In genomic region chr16:31354394-31355291, GRCh38 we compare ENCODE assay signal across 8 cellular contexts. TPM values are rescaled to one million over a fixed set of nuclear protein-coding genes. Genes with fewer than 3 reads are reported as not detected.
A peak's percentile ranks its signal among the peaks of the same experiment; 100 is the strongest.
DNase-seq lines count a peak whose midpoint lies in the region; ATAC-seq and TF ChIP-seq lines count a peak whose summit lies in the region.

TSS of gene ITGAX (plus strand) at chr16:31355176. CDS start at chr16:31355255, 79 bp downstream.

- H3K4me1 Mint-ChIP-seq in CD14-positive monocyte (peaks cover 82% of the 10 kb centered on the region), osteocyte (ENCODE audit: unreplicated experiment) (no peaks in the 10 kb centered on the region)
- H3K4me1 Mint-ChIP-seq in activated CD4-positive, alpha-beta memory T cell treated with anti-CD3 and anti-CD28 coated beads for 36 hours (ENCODE audit: low read depth): peaks cover 42% of the 10 kb centered on the region

- H3K36me3 Mint-ChIP-seq in CD14-positive monocyte (peaks cover 36 to 56% of the 10 kb centered on the region in 2 donors), osteocyte (ENCODE audit: unreplicated experiment) (no peaks in the 10 kb centered on the region)
- H3K36me3 Mint-ChIP-seq in activated CD4-positive, alpha-beta memory T cell treated with anti-CD3 and anti-CD28 coated beads for 36 hours: peaks cover 2% of the 10 kb centered on the region

- TF ChIP-seq CTCF in CD14-positive monocyte (IDR thresholded peaks at IDR 0.05): no peak
- TF ChIP-seq CTCF in fibroblast of villous mesenchyme (IDR thresholded peaks at IDR 0.05; ENCODE audit: insufficient read depth, low read depth, low read length): no peak
- TF ChIP-seq CTCF in retinal pigment epithelial cell (conservative IDR thresholded peaks at IDR 0.05; ENCODE audit: low read depth, low read length): no peak
- no peak for TF ChIP-seq CTCF in osteocyte (IDR thresholded peaks at IDR 0.05)

- H3K4me3 ChIP-seq in fibroblast of villous mesenchyme (ENCODE audit: low read depth, low read length) (no peak within 1 kb of the TSS), retinal pigment epithelial cell (ENCODE audit: low read length) (no peak within 1 kb of the TSS)

- peak; percentile 52 for ATAC-seq in GM21360 (IDR thresholded peaks at IDR 0.05; ENCODE audit: unreplicated experiment)

- H3K4me3 Mint-ChIP-seq in CD14-positive monocyte: peak within 1 kb of the TSS; percentile 97 to 100
- peak within 1 kb of the TSS; percentile 65 for H3K4me3 Mint-ChIP-seq in activated CD4-positive, alpha-beta memory T cell treated with anti-CD3 and anti-CD28 coated beads for 36 hours
- H3K4me3 Mint-ChIP-seq in osteocyte (ENCODE audit: unreplicated experiment): no peak within 1 kb of the TSS

- intact Hi-C loops in CD14-positive monocyte (cut with micrococcal nuclease): loop anchor here (5.0 kb wide), 5 partner anchors 52 to 518 kb away; partner anchors contain the start of genes KAT8 (in 2 of the 2), ARMC5 (in 1 of the 2), FUS (in 1 of the 2) and ZNF267 (in 1 of the 2)
- intact Hi-C loops in activated CD4-positive, alpha-beta memory T cell treated with anti-CD3 and anti-CD28 coated beads for 36 hours (cut with micrococcal nuclease): loop anchor here (1.0 to 5.0 kb wide), 6 partner anchors 32 to 520 kb away; partner anchors contain the start of gene PYCARD

- H3K27me3 Mint-ChIP-seq in CD14-positive monocyte (ENCODE audit: low read depth in 3 of 3) (peaks cover 0 to 10% (median 3%) of the 10 kb centered on the region in 3 donors), osteocyte (ENCODE audit: unreplicated experiment) (no peaks in the 10 kb centered on the region)
- H3K27me3 Mint-ChIP-seq in activated CD4-positive, alpha-beta memory T cell treated with anti-CD3 and anti-CD28 coated beads for 36 hours: peaks cover 8% of the 10 kb centered on the region

- CTCF ChIA-PET in activated CD4-positive, alpha-beta memory T cell treated with anti-CD3 and anti-CD28 coated beads for 36 hours (lab: Charles Lee): interaction anchor here (0.6 kb wide), 1 partner anchor 400 kb away, joined by 3 read pairs; no protein-coding TSS in a partner anchor

- peak within 1 kb of the TSS; percentile 99 to 100 (median 100) for H3K27ac Mint-ChIP-seq in CD14-positive monocyte
- H3K27ac Mint-ChIP-seq in activated CD4-positive, alpha-beta memory T cell treated with anti-CD3 and anti-CD28 coated beads for 36 hours: peak within 1 kb of the TSS; percentile 80
- H3K27ac Mint-ChIP-seq in osteocyte (ENCODE audit: unreplicated experiment): no peak within 1 kb of the TSS

- peaks cover 0 to 4% (median 1%) of the 10 kb centered on the region in 7 donors for H3K9me3 Mint-ChIP-seq in CD14-positive monocyte
- H3K9me3 Mint-ChIP-seq in activated CD4-positive, alpha-beta memory T cell treated with anti-CD3 and anti-CD28 coated beads for 36 hours: no peaks in the 10 kb centered on the region
- no peaks in the 10 kb centered on the region for H3K9me3 Mint-ChIP-seq in osteocyte (ENCODE audit: unreplicated experiment)

- DNase-seq in CD14-positive monocyte (ENCODE audit: low spot score) (peak; percentile 99), HT1080 (ENCODE audit: low read depth) (peak; percentile 87), fibroblast of villous mesenchyme (ENCODE audit: low read depth) (peak; percentile 4), retinal pigment epithelial cell (ENCODE audit: low read depth) (peak; percentile 22), osteocyte (ENCODE audit: extremely low spot score, unreplicated experiment) (no peak), NCI-H2196 treated with DMSO at 0.1 percent for 48 hours (lab: John Stamatoyannopoulos, UW; ENCODE audit: unreplicated experiment) (no peak)
- DNase-seq in activated CD4-positive, alpha-beta memory T cell treated with anti-CD3 and anti-CD28 coated beads for 36 hours: peak; percentile 93

- POLR2A ChIA-PET in activated CD4-positive, alpha-beta memory T cell treated with anti-CD3 and anti-CD28 coated beads for 36 hours (lab: Charles Lee): no interaction called here

RNA-seq across cellular contexts. Expression of gene ITGAX, which starts in this region (rescaled TPM):
- polyA plus RNA-seq in CD14-positive monocyte: 10 to 100 TPM; 40.7 to 71.3 TPM
- total RNA-seq in HT1080 (2014; rRNA removed; shearing (Covaris generic)): 2.1 and 2.7 TPM in 2 replicates
- polyA plus RNA-seq in HT1080 (2015; cell fraction: cytosol; rRNA removed): 2.6 TPM in 2 replicates
- 5.0 and 7.3 TPM in 2 replicates for polyA plus RNA-seq in HT1080 (2015; cell fraction: nucleus; rRNA removed)
- 10 to 100 TPM; 30.3 to 32.9 TPM for total RNA-seq in activated CD4-positive, alpha-beta memory T cell treated with anti-CD3 and anti-CD28 coated beads for 36 hours
- not detected in 2 replicates for total RNA-seq in fibroblast of villous mesenchyme
- total RNA-seq in osteocyte: not detected in 2 replicates

Comparison
In these comparisons a context has a peak if more than half of its experiments do, and no peak if none do; other contexts are left out.
1. Peak in DNase-seq in fibroblast of villous mesenchyme; RNA of the gene not detected or under 1 TPM.
2. DNase-seq: peak in CD14-positive monocyte (single experiment), HT1080 (single experiment), activated CD4-positive, alpha-beta memory T cell treated with anti-CD3 and anti-CD28 coated beads for 36 hours (single experiment) and retinal pigment epithelial cell (single experiment); none in osteocyte (single experiment) and NCI-H2196 treated with DMSO at 0.1 percent for 48 hours (single experiment).